ENCODE assay signal across 8 cellular contexts in the genomic region with DNA sequence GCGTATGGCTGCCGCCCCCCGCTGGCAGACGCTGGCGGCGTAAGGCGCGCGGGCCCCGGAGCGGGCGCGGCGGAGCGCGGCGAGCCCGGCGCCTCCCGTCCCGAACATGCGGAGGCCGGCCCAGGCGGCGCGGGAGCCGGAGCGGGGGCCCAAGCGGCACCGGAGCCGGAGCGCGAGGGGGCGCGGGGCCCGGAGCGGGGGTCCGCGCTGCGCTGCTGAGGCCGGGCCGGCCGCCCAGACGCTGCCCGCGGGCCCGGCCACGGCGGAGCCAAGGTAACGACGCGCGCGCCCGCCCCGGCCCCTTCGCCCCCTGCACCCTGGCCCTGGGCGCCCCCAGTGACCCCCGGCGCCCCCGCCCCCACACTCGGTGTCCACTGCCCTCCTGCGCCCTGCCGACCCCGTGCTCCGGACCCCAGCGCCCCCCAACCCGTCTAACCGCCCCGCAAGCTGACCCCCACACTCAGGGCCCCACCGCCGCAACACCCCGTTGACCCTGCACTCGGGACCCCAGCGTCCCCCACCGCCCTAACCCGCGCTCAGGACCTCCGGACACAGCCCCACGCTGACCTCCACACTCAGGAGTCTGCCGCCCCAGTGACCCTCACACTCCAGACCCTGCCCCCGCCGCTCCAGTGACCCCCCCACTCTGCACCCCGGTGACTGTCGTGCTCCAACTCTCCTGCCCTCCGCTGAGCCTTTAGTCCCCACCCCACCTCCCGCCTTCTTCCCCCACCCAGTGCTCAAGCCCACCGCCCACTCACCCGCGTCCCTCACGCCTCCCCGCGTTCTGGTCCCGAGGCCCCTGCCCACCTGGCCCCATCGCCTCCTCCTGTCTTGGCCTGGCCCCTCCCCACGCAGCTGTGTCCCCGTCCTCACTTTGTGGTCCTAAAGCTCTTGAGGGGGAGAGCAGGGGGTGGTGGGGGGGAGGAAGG. TPM values are rescaled to one million over a fixed set of nuclear protein-coding genes. Genes with fewer than 3 reads are reported as not detected.
DNase-seq lines count a peak whose midpoint lies in the region; ATAC-seq and TF ChIP-seq lines count a peak whose summit lies in the region.

A gene (plus strand): TSS at position 27 of the 932 bp plus-strand sequence. CDS start 28,601 bp downstream, outside the sequence.

- peaks cover 33% of the 10 kb centered on the region for H3K36me3 Mint-ChIP-seq in dendritic cell treated with granulocyte-macrophage colony-stimulating factor and Interleukin-4, amounts not matched to agents 40 ng/mL and 50 ng/mL, for 4 days (ENCODE audit: low read depth)
- H3K36me3 Mint-ChIP-seq in mesothelial cell of epicardium = no peaks in the 10 kb centered on the region

- intact Hi-C loops in A673 (cut with micrococcal nuclease; ENCODE audit: unreplicated experiment) = no loop called here
- intact Hi-C loops in PC-9 (cut with micrococcal nuclease; ENCODE audit: unreplicated experiment) = no loop called here
- intact Hi-C loops in dendritic cell treated with granulocyte-macrophage colony-stimulating factor and Interleukin-4, amounts not matched to agents 40 ng/mL and 50 ng/mL, for 4 days (cut with micrococcal nuclease) = no loop called here
- intact Hi-C loops in uterus (cut with DNase I; ENCODE audit: low total_unique reads) = no loop called here

- H3K4me3 ChIP-seq in A673 (ENCODE audit: low read depth, low read length, poor library complexity, severe bottlenecking) (peak within 1 kb of the TSS; percentile 84), PC-9 (peak within 1 kb of the TSS; percentile 88), uterus (peak within 1 kb of the TSS; percentile 64 to 73)

- H3K27me3 Mint-ChIP-seq in dendritic cell treated with granulocyte-macrophage colony-stimulating factor and Interleukin-4, amounts not matched to agents 40 ng/mL and 50 ng/mL, for 4 days = no peaks in the 10 kb centered on the region
- H3K27me3 Mint-ChIP-seq in mesothelial cell of epicardium (ENCODE audit: low read depth) = no peaks in the 10 kb centered on the region

- H3K9me2 ChIP-seq in PC-9 (ENCODE audit: insufficient read depth) = no peaks in the 10 kb centered on the region

- no peaks in the 10 kb centered on the region for H3K9me3 Mint-ChIP-seq in dendritic cell treated with granulocyte-macrophage colony-stimulating factor and Interleukin-4, amounts not matched to agents 40 ng/mL and 50 ng/mL, for 4 days
- H3K9me3 Mint-ChIP-seq in mesothelial cell of epicardium = no peaks in the 10 kb centered on the region

- H3K79me2 ChIP-seq in PC-9 (ENCODE audit: low read depth) = peaks cover 45% of the 10 kb centered on the region

- BruUV-seq in A673 (replicated peaks; lab: Mats Ljungman, UMichigan) (no TSS peak), PC-9 (replicated peaks; lab: Mats Ljungman, UMichigan) (no TSS peak)

- H3K9me3 ChIP-seq in A673 (ENCODE audit: low read depth, low read length, poor library complexity, severe bottlenecking) (no peaks in the 10 kb centered on the region), PC-9 (ENCODE audit: insufficient read depth, low read depth) (no peaks in the 10 kb centered on the region), uterus (no peaks in the 10 kb centered on the region)

- H3K27ac ChIP-seq in A673 (ENCODE audit: low read depth, low read length, poor library complexity, severe bottlenecking) (peak within 1 kb of the TSS; percentile 98), PC-9 (peak within 1 kb of the TSS; percentile 68), uterus (peak within 1 kb of the TSS; percentile 95 to 99)

- CTCF ChIA-PET in A673 (lab: Charles Lee) (interaction anchor here (0.6 kb wide), 1 partner anchor 82 kb away, joined by 7 read pairs; no protein-coding TSS in a partner anchor), PC-9 (lab: Charles Lee) (interaction anchor here (0.6 kb wide), 1 partner anchor 39 kb away, joined by 12 read pairs; no protein-coding TSS in a partner anchor)

- POLR2A ChIA-PET in A673 (lab: Charles Lee; ENCODE audit: low non-redundant PET) = no interaction called here
- POLR2A ChIA-PET in PC-9 (lab: Charles Lee; ENCODE audit: unreplicated experiment) = no interaction called here

- TF ChIP-seq POLR2A in uterus (IDR thresholded peaks at IDR 0.05) = peak in 1 of 2 donors; percentile 38

- H4K20me1 ChIP-seq in PC-9 (ENCODE audit: insufficient read depth) = peaks cover 26% of the 10 kb centered on the region; the same call in 1 of the 2 replicates

- TF ChIP-seq CTCF in A673 (conservative IDR thresholded peaks at IDR 0.05; ENCODE audit: low read depth, low read length) = no peak
- TF ChIP-seq CTCF in PC-9 (conservative IDR thresholded peaks at IDR 0.05) = no peak
- no peak for TF ChIP-seq CTCF in mesothelial cell of epicardium (IDR thresholded peaks at IDR 0.05; ENCODE audit: unreplicated experiment)
- TF ChIP-seq CTCF in uterus (IDR thresholded peaks at IDR 0.05) = peak in 2 of 4 experiments; percentile 68 to 72

- peaks cover 6% of the 10 kb centered on the region; the same call in 1 of the 2 replicates for H3F3A ChIP-seq in PC-9 (ENCODE audit: insufficient read depth, low read depth)

- H3K27me3 ChIP-seq in A673 (replicated peaks; ENCODE audit: insufficient read depth, low read depth, low read length, poor library complexity) = no peaks in the 10 kb centered on the region
- H3K27me3 ChIP-seq in PC-9 (ENCODE audit: insufficient read depth, low read depth) = no peaks in the 10 kb centered on the region
- H3K27me3 ChIP-seq in uterus = no peaks in the 10 kb centered on the region

- H3K4me1 ChIP-seq in A673 (ENCODE audit: insufficient read depth, low read length, poor library complexity, severe bottlenecking) (peaks cover 34% of the 10 kb centered on the region), PC-9 (replicated peaks; ENCODE audit: insufficient read depth) (peaks cover 6% of the 10 kb centered on the region), uterus (peaks cover 3 to 14% of the 10 kb centered on the region in 2 donors)

- H3K4me2 ChIP-seq in PC-9 = peak within 1 kb of the TSS; percentile 91

- H3K4me1 Mint-ChIP-seq in dendritic cell treated with granulocyte-macrophage colony-stimulating factor and Interleukin-4, amounts not matched to agents 40 ng/mL and 50 ng/mL, for 4 days (ENCODE audit: low read depth) = peaks cover 43% of the 10 kb centered on the region
- H3K4me1 Mint-ChIP-seq in mesothelial cell of epicardium = peaks cover 26% of the 10 kb centered on the region

- DNase-seq in A673 (ENCODE audit: low spot score) (no peak), PC-9 (no peak), mesothelial cell of epicardium (ENCODE audit: low spot score in 2 of 2, unreplicated experiment in 2 of 2) (no peak), uterus (peak; percentile 43 to 51), SIG-M5 treated with dmso at 0.1 percent for 504 hours (lab: John Stamatoyannopoulos, UW; ENCODE audit: unreplicated experiment) (no peak)
- no peak for DNase-seq in stimulated activated CD4-positive, alpha-beta T cell treated with anti-CD3 and anti-CD28 coated beads, Interleukin-1b, Interleukin-23, amount 100 ng/mL, for 48 hours

- peak within 1 kb of the TSS; percentile 97 for H3K27ac Mint-ChIP-seq in dendritic cell treated with granulocyte-macrophage colony-stimulating factor and Interleukin-4, amounts not matched to agents 40 ng/mL and 50 ng/mL, for 4 days
- peak within 1 kb of the TSS; percentile 99 for H3K27ac Mint-ChIP-seq in mesothelial cell of epicardium

- H2AFZ ChIP-seq in PC-9 = peak within 1 kb of the TSS; percentile 79

- peak within 1 kb of the TSS; percentile 93 for H3K4me3 Mint-ChIP-seq in dendritic cell treated with granulocyte-macrophage colony-stimulating factor and Interleukin-4, amounts not matched to agents 40 ng/mL and 50 ng/mL, for 4 days
- peak within 1 kb of the TSS; percentile 88 for H3K4me3 Mint-ChIP-seq in mesothelial cell of epicardium

- ATAC-seq in GM19467 (IDR thresholded peaks at IDR 0.05; ENCODE audit: unreplicated experiment) = peak; percentile 45

- H3K36me3 ChIP-seq in A673 (ENCODE audit: insufficient read depth, low read length, poor library complexity, severe bottlenecking) (no peaks in the 10 kb centered on the region), PC-9 (ENCODE audit: low read depth) (no peaks in the 10 kb centered on the region), uterus (no peaks in the 10 kb centered on the region)

RNA-seq across cellular contexts. Expression of the gene that starts here (rescaled TPM):
- 108 and 118 TPM in 2 replicates for total RNA-seq in A673 (2021)
- total RNA-seq in PC-9 (2021) = 58.2 and 58.3 TPM in 2 replicates
- 79.1 to 84.0 TPM (median 81.8 TPM) in 3 replicates for total RNA-seq in mesothelial cell of epicardium
- 10 to 100 TPM in 3 of 4 donors, 1 to 10 TPM in 1; 8.2 to 59.4 (median 46.7) TPM for total RNA-seq in uterus

Comparison
In these comparisons a context has a peak if more than half of its experiments do, and no peak if none do; other contexts are left out.
1. DNase-seq: peak in uterus (2 of 2); none in A673 (single experiment), PC-9 (0 of 2), mesothelial cell of epicardium (0 of 2), SIG-M5 treated with dmso at 0.1 percent for 504 hours (single experiment) and stimulated activated CD4-positive, alpha-beta T cell treated with anti-CD3 and anti-CD28 coated beads, Interleukin-1b, Interleukin-23, amount 100 ng/mL, for 48 hours (single experiment).
2. Peak in every context shown above with its lines, with median percentiles within 50 percentile points of each other: H3K27ac ChIP-seq and H3K4me3 ChIP-seq.